ENCODE assay signal across 9 cellular contexts in the genomic region with DNA sequence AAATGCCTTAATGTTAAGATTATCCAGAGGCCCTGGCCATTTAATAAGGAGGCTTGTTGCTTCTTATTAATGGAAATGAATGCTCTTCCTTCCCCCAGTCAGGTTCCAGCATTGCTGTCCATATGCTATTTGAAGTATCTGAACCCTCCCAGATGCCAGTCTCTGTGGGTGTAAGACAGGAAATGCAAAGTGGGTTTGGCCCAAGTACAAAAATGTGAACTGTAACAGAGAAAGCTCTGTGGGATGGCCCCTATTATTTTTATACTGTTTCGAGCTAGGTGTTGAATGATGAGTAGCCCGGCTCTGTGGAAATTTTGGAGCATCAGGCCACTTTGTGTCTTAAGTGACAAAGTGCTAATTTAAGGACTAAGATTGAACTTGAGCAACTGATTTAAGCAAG.
A peak's percentile ranks its signal among the peaks of the same experiment; 100 is the strongest.
DNase-seq lines count a peak whose midpoint lies in the region; ATAC-seq, FAIRE-seq and TF ChIP-seq lines count a peak whose summit lies in the region.
"Had no signal": no experiment of that assay in that cellular context is flagged by ENCODE, and none has a peak within 500 bp of the region (broad histone marks: within the 10 kb centered on the region; RNA-seq: fewer than 3 reads in every experiment).

No MANE protein-coding gene starts in this region.

- no peaks in the 10 kb centered on the region for H3K9me3 ChIP-seq in MG63
- H3K9me3 ChIP-seq in ascending aorta, result no peaks in the 10 kb centered on the region

- H3K36me3 ChIP-seq in MG63 (no peaks in the 10 kb centered on the region), bronchial epithelial cell (ENCODE audit: control insufficient read depth, insufficient read depth, low read length) (no peaks in the 10 kb centered on the region), ascending aorta (no peaks in the 10 kb centered on the region)

- H3K27me3 ChIP-seq in MG63 (no peaks in the 10 kb centered on the region), bronchial epithelial cell (ENCODE audit: control insufficient read depth, insufficient read depth, low read length) (no peaks in the 10 kb centered on the region), ascending aorta (no peaks in the 10 kb centered on the region), dorsolateral prefrontal cortex (no peaks in the 10 kb centered on the region)

- FAIRE-seq in bronchial epithelial cell (lab: Jason Lieb, UNC), result no peak

- TF ChIP-seq CTCF in bronchial epithelial cell (IDR thresholded peaks at IDR 0.05; ENCODE audit: insufficient read depth, low read length, severe bottlenecking) (no peak), ascending aorta (IDR thresholded peaks at IDR 0.05) (no peak), dorsolateral prefrontal cortex (IDR thresholded peaks at IDR 0.05 in 54 of 56, conservative IDR thresholded peaks at IDR 0.05 in 2 of 56; ENCODE audit: low read depth in 1 of 56, partially characterized antibody in 56 of 56) (no peak)

- DNase-seq in ELR (ENCODE audit: low read depth) (peak; percentile 26), MG63 (peak; percentile 49), bronchial epithelial cell (ENCODE audit: low read depth) (peak; percentile 69), renal cortical epithelial cell (ENCODE audit: low read depth) (peak; percentile 82), GDM1 (lab: John Stamatoyannopoulos, UW) (no peak), ascending aorta (ENCODE audit: low spot score in 2 of 2) (no peak), dorsolateral prefrontal cortex (no peak)
- DNase-seq: glutamatergic neuron had no signal

- H3K27ac ChIP-seq in ascending aorta (no peak overlapping the region), dorsolateral prefrontal cortex (no peak overlapping the region)

- no peaks in the 10 kb centered on the region for H3K4me1 ChIP-seq in ascending aorta

- H3K4me3 ChIP-seq in MG63, result no peak overlapping the region
- no peak overlapping the region for H3K4me3 ChIP-seq in bronchial epithelial cell (ENCODE audit: low read depth, low read length)
- H3K4me3 ChIP-seq in ascending aorta, result no peak overlapping the region
- no peak overlapping the region for H3K4me3 ChIP-seq in dorsolateral prefrontal cortex

- ATAC-seq in GM19463 (IDR thresholded peaks at IDR 0.05; ENCODE audit: unreplicated experiment), result no peak

- intact Hi-C loops in ascending aorta (cut with DNase I) (no loop called here), dorsolateral prefrontal cortex (cut with DNase I) (no loop called here)

Comparison
In these comparisons a context has a peak if more than half of its experiments do, and no peak if none do; other contexts are left out.
1. DNase-seq: peak in ELR (single experiment), MG63 (single experiment), bronchial epithelial cell (single experiment) and renal cortical epithelial cell (single experiment); none in GDM1 (single experiment), ascending aorta (0 of 2) and dorsolateral prefrontal cortex (0 of 10).